ENCODE assay signal across 8 cellular contexts in the genomic region with DNA sequence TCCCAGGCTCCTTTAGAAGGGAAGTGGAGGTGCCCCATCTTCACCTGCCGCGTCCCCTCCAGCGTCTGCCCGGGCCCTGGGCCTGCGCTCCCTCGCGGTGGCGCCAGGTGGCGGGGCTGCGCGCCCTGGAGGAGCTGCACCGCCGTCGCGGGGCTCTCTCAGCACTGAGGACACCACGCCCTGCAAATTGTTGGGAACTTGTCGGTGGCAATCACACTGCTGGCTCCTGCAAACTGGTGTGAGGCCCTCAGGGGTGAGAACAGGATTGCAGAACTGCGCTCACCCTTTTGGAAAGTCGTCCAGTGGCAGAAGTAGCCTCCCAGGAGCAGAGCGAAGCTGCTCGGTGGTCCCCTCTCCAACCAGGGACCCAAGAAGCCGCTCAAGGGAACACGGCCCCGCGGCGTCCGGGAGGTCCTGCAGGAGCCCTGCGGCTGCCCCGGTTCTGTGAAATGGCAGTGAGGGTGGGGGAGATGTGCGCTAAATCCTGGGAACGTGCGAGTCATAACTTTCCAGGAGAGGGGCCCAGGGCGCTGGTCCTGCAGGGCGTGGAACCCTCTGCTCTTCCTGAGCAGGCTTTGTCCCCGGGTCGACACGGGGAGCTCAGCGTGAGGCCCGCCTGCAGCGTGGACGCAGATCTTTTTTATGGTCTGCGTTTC. TPM values are rescaled to one million over a fixed set of nuclear protein-coding genes. Genes with fewer than 3 reads are reported as not detected.
A peak's percentile ranks its signal among the peaks of the same experiment; 100 is the strongest.
DNase-seq lines count a peak whose midpoint lies in the region; ATAC-seq and TF ChIP-seq lines count a peak whose summit lies in the region.

No MANE protein-coding gene starts in this region.

- no peak overlapping the region for H3K27ac Mint-ChIP-seq in activated T-helper 2 cell treated with anti-CD3 and anti-CD28 coated beads, Interferon-gamma antibody, Interleukin-2, Interleukin-4, amounts not matched to agents 10 μg/mL and 5 μg/mL and 100 μg/mL, durations not matched to agents 14 hours and 24 hours and 36 hours
- H3K27ac Mint-ChIP-seq in neural progenitor cell: no peak overlapping the region

- peak overlapping the region; percentile 93 for H2AFZ ChIP-seq in neural progenitor cell (replicated peaks)

- CTCF ChIA-PET in Panc1 (lab: Charles Lee): interaction anchor here (0.7 to 5.5 kb wide), 5 partner anchors 26 to 90 kb away, joined by 3 to 48 read pairs (median 3); no protein-coding TSS in a partner anchor

- peak overlapping the region; percentile 89 for H3K4me2 ChIP-seq in neural progenitor cell

- peaks cover 19% of the 10 kb centered on the region for H4K20me1 ChIP-seq in neural progenitor cell (ENCODE audit: low read depth)

- H3K4me1 Mint-ChIP-seq in activated T-helper 2 cell treated with anti-CD3 and anti-CD28 coated beads, Interferon-gamma antibody, Interleukin-2, Interleukin-4, amounts not matched to agents 10 μg/mL and 5 μg/mL and 100 μg/mL, durations not matched to agents 14 hours and 24 hours and 36 hours (ENCODE audit: low read depth): peaks cover 17% of the 10 kb centered on the region
- H3K4me1 Mint-ChIP-seq in neural progenitor cell: peaks cover 7% of the 10 kb centered on the region

- intact Hi-C loops in Panc1 (cut with micrococcal nuclease; ENCODE audit: unreplicated experiment): loop anchor here (1.0 to 10.0 kb wide), 2 partner anchors 89 to 337 kb away; a partner anchor contains a TSS
- intact Hi-C loops in activated T-helper 2 cell treated with anti-CD3 and anti-CD28 coated beads, Interferon-gamma antibody, Interleukin-2, Interleukin-4, amounts not matched to agents 10 μg/mL and 5 μg/mL and 100 μg/mL, durations not matched to agents 14 hours and 24 hours and 36 hours (cut with micrococcal nuclease): loop anchor here (1.0 to 10.0 kb wide), 2 partner anchors 89 to 337 kb away; a partner anchor contains a TSS

- TF ChIP-seq CTCF in Panc1 (IDR thresholded peaks at IDR 0.05) (peak; percentile 98), neural progenitor cell (IDR thresholded peaks at IDR 0.05) (peak; percentile 79)

- no peaks in the 10 kb centered on the region for H3F3A ChIP-seq in neural progenitor cell (ENCODE audit: low read depth)

- in situ Hi-C loops in Panc1 (cut with HindIII; ENCODE audit: low pct_unique_long_range_greater_than_20kb, low sequenced_read_pairs): no loop called here

- peak overlapping the region; percentile 69 to 77 for H3K4me3 ChIP-seq in Panc1 (ENCODE audit: low read depth in 2 of 2, low read length in 2 of 2)
- H3K4me3 ChIP-seq in neural progenitor cell: peak overlapping the region; percentile 54

- no TSS peak for BruUV-seq in Panc1 (replicated peaks; lab: Mats Ljungman, UMichigan)

- H3K9ac ChIP-seq in neural progenitor cell: no peak overlapping the region

- peak overlapping the region; percentile 78 for H3K4me3 Mint-ChIP-seq in activated T-helper 2 cell treated with anti-CD3 and anti-CD28 coated beads, Interferon-gamma antibody, Interleukin-2, Interleukin-4, amounts not matched to agents 10 μg/mL and 5 μg/mL and 100 μg/mL, durations not matched to agents 14 hours and 24 hours and 36 hours (ENCODE audit: low read depth)
- H3K4me3 Mint-ChIP-seq in neural progenitor cell: peak overlapping the region; percentile 84

- H3K27ac ChIP-seq in Panc1 (ENCODE audit: low read length) (peak overlapping the region; percentile 99), neural progenitor cell (no peak overlapping the region), substantia nigra (ENCODE audit: low read depth, low read length, poor library complexity, severe bottlenecking) (peak overlapping the region; percentile 4)

- H3K27me3 ChIP-seq in Panc1 (ENCODE audit: control insufficient read depth, insufficient read depth, low read length) (no peaks in the 10 kb centered on the region), neural progenitor cell (peaks cover 78% of the 10 kb centered on the region)

- H3K36me3 Mint-ChIP-seq in activated T-helper 2 cell treated with anti-CD3 and anti-CD28 coated beads, Interferon-gamma antibody, Interleukin-2, Interleukin-4, amounts not matched to agents 10 μg/mL and 5 μg/mL and 100 μg/mL, durations not matched to agents 14 hours and 24 hours and 36 hours (ENCODE audit: low read depth): no peaks in the 10 kb centered on the region
- H3K36me3 Mint-ChIP-seq in neural progenitor cell: peaks cover 2% of the 10 kb centered on the region

- H3K9me3 ChIP-seq in Panc1 (ENCODE audit: control insufficient read depth, insufficient read depth, low read depth, low read length) (peaks cover 10% of the 10 kb centered on the region), neural progenitor cell (ENCODE audit: low read depth) (no peaks in the 10 kb centered on the region)

- no peaks in the 10 kb centered on the region for H3K79me2 ChIP-seq in neural progenitor cell (ENCODE audit: low read depth)

- H3K36me3 ChIP-seq in Panc1 (ENCODE audit: control insufficient read depth, insufficient read depth, low read length) (peaks cover 18% of the 10 kb centered on the region), neural progenitor cell (no peaks in the 10 kb centered on the region)

- no peaks in the 10 kb centered on the region for H3K9me3 Mint-ChIP-seq in activated T-helper 2 cell treated with anti-CD3 and anti-CD28 coated beads, Interferon-gamma antibody, Interleukin-2, Interleukin-4, amounts not matched to agents 10 μg/mL and 5 μg/mL and 100 μg/mL, durations not matched to agents 14 hours and 24 hours and 36 hours
- peaks cover 4% of the 10 kb centered on the region for H3K9me3 Mint-ChIP-seq in neural progenitor cell

- peaks cover 65% of the 10 kb centered on the region for H3K27me3 Mint-ChIP-seq in activated T-helper 2 cell treated with anti-CD3 and anti-CD28 coated beads, Interferon-gamma antibody, Interleukin-2, Interleukin-4, amounts not matched to agents 10 μg/mL and 5 μg/mL and 100 μg/mL, durations not matched to agents 14 hours and 24 hours and 36 hours (ENCODE audit: low read depth)
- peaks cover 47% of the 10 kb centered on the region for H3K27me3 Mint-ChIP-seq in neural progenitor cell (ENCODE audit: insufficient read depth, low read depth)

- ATAC-seq in GM19372 (IDR thresholded peaks at IDR 0.05; ENCODE audit: low read depth, unreplicated experiment): peak; percentile 52
- ATAC-seq in HG03520 (IDR thresholded peaks at IDR 0.05; ENCODE audit: unreplicated experiment): peak; percentile 67
- ATAC-seq in Panc1: peak; percentile 86

- H3K4me1 ChIP-seq in Panc1 (ENCODE audit: control insufficient read depth, insufficient read depth, low read length) (peaks cover 42% of the 10 kb centered on the region), neural progenitor cell (peaks cover 9% of the 10 kb centered on the region)

- POLR2A ChIA-PET in Panc1 (lab: Charles Lee): interaction anchor here (0.9 to 1.2 kb wide), 3 partner anchors 12 to 88 kb away, joined by 3 read pairs; no protein-coding TSS in a partner anchor

- DNase-seq in COLO668 (lab: John Stamatoyannopoulos, UW; ENCODE audit: unreplicated experiment) (peak; percentile 60), Panc1 (ENCODE audit: low read depth, low spot score) (peak; percentile 55), foreskin melanocyte (peak; percentile 48), neural progenitor cell (ENCODE audit: low spot score) (peak; percentile 88), substantia nigra (lab: John Stamatoyannopoulos, UW) (peak in 30 of 49 donors; percentile 11 to 74 (median 30))
- peak; percentile 63 for DNase-seq in activated T-helper 2 cell treated with anti-CD3 and anti-CD28 coated beads, Interferon-gamma antibody, Interleukin-2, Interleukin-4, amounts not matched to agents 10 μg/mL and 5 μg/mL and 100 μg/mL, durations not matched to agents 14 hours and 24 hours and 36 hours (ENCODE audit: low spot score)

RNA-seq across cellular contexts. Expression of a gene that starts 1.0 kb away (rescaled TPM):
- total RNA-seq in Panc1 (2021; ENCODE audit: unreplicated experiment): 88.0 TPM
- polyA plus RNA-seq in Panc1 (2012; ENCODE audit: insufficient read length): 55.0 TPM
- total RNA-seq in activated T-helper 2 cell treated with anti-CD3 and anti-CD28 coated beads, Interferon-gamma antibody, Interleukin-2, Interleukin-4, amounts not matched to agents 10 μg/mL and 5 μg/mL and 100 μg/mL, durations not matched to agents 14 hours and 24 hours and 36 hours: 2.1 and 2.4 TPM in 2 replicates
- 0.43 TPM in 1 of 2 replicates, not detected in the other for total RNA-seq in neural progenitor cell (ENCODE audit: low replicate concordance)

RNA-seq across cellular contexts. Expression of a gene that starts 38.5 kb away (rescaled TPM):
- 143 TPM for total RNA-seq in Panc1 (2021; ENCODE audit: unreplicated experiment)
- 320 TPM for polyA plus RNA-seq in Panc1 (2012; ENCODE audit: insufficient read length)
- not detected in 2 replicates for total RNA-seq in activated T-helper 2 cell treated with anti-CD3 and anti-CD28 coated beads, Interferon-gamma antibody, Interleukin-2, Interleukin-4, amounts not matched to agents 10 μg/mL and 5 μg/mL and 100 μg/mL, durations not matched to agents 14 hours and 24 hours and 36 hours
- total RNA-seq in neural progenitor cell (ENCODE audit: low replicate concordance): 0.74 and 0.80 TPM in 2 replicates

Comparison
In these comparisons a context has a peak if more than half of its experiments do, and no peak if none do; other contexts are left out.
1. DNase-seq: peak in every context shown above with its lines; median percentile 88 in neural progenitor cell; 63 in activated T-helper 2 cell treated with anti-CD3 and anti-CD28 coated beads, Interferon-gamma antibody, Interleukin-2, Interleukin-4, amounts not matched to agents 10 μg/mL and 5 μg/mL and 100 μg/mL, durations not matched to agents 14 hours and 24 hours and 36 hours; 60 in COLO668; 55 in Panc1; 48 in foreskin melanocyte; 30 in substantia nigra.
2. RNA of a gene that starts 1.0 kb away (total RNA-seq): 88.0 TPM in Panc1 (single experiment); 2.1 to 2.4 TPM in activated T-helper 2 cell treated with anti-CD3 and anti-CD28 coated beads, Interferon-gamma antibody, Interleukin-2, Interleukin-4, amounts not matched to agents 10 μg/mL and 5 μg/mL and 100 μg/mL, durations not matched to agents 14 hours and 24 hours and 36 hours and 0.43 TPM in neural progenitor cell; every median in the first group is over 10 times any median in the second.
3. RNA of a gene that starts 38.5 kb away (total RNA-seq): 143 TPM in Panc1 (single experiment); 0.74 to 0.80 TPM in neural progenitor cell and not detected in activated T-helper 2 cell treated with anti-CD3 and anti-CD28 coated beads, Interferon-gamma antibody, Interleukin-2, Interleukin-4, amounts not matched to agents 10 μg/mL and 5 μg/mL and 100 μg/mL, durations not matched to agents 14 hours and 24 hours and 36 hours; every median in the first group is over 10 times any median in the second.
4. Peak in every context shown above with its lines, with median percentiles within 50 percentile points of each other: ATAC-seq.